1 cellular context compared by ENCODE assay signal in genomic region chr6:110561016-110561396, GRCh38.
TF ChIP-seq lines count a peak whose summit lies in the region.

No MANE protein-coding gene starts in this region.

TF ChIP-seq in HepG2, 621 proteins besides CTCF, POLR2A, EP300 and RAD21 (continued from another document):
- TF ChIP-seq, protein P1, sequence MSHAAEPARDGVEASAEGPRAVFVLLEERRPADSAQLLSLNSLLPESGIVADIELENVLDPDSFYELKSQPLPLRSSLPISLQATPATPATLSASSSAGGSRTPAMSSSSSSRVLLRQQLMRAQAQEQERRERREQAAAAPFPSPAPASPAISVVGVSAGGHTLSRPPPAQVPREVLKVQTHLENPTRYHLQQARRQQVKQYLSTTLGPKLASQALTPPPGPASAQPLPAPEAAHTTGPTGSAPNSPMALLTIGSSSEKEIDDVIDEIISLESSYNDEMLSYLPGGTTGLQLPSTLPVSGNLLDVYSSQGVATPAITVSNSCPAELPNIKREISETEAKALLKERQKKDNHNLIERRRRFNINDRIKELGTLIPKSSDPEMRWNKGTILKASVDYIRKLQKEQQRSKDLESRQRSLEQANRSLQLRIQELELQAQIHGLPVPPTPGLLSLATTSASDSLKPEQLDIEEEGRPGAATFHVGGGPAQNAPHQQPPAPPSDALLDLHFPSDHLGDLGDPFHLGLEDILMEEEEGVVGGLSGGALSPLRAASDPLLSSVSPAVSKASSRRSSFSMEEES (CRISPR knock-in tag; IDR thresholded peaks at IDR 0.05): no peak
- no peak for TF ChIP-seq ARNT2 (CRISPR knock-in tag; IDR thresholded peaks at IDR 0.05; ENCODE audit: low read depth)
- no peak for TF ChIP-seq ZC3H4 (CRISPR knock-in tag; IDR thresholded peaks at IDR 0.05; ENCODE audit: borderline replicate concordance)
- TF ChIP-seq ZNF547 (CRISPR knock-in tag; IDR thresholded peaks at IDR 0.05): 0 out of 2 replicates have a peak, but pooled peaks have one; percentile 37
- 0 out of 2 replicates have a peak, but pooled peaks have one; percentile 1 for TF ChIP-seq ZMYM2 (CRISPR knock-in tag; IDR thresholded peaks at IDR 0.05)
- TF ChIP-seq RAD51 (IDR thresholded peaks at IDR 0.05; ENCODE audit: borderline replicate concordance): no peak
- 0 out of 2 replicates have a peak, but pooled peaks have one; percentile 52 for TF ChIP-seq NAIF1 (CRISPR knock-in tag; IDR thresholded peaks at IDR 0.05; ENCODE audit: borderline replicate concordance)
- no peak for TF ChIP-seq BORCS8-MEF2B (CRISPR knock-in tag; IDR thresholded peaks at IDR 0.05)
- TF ChIP-seq RCOR2 (CRISPR knock-in tag; IDR thresholded peaks at IDR 0.05): no peak
- peak; percentile 60 for TF ChIP-seq ZNF687 (CRISPR knock-in tag; IDR thresholded peaks at IDR 0.05)
- TF ChIP-seq GFI1 (CRISPR knock-in tag; IDR thresholded peaks at IDR 0.05; ENCODE audit: borderline replicate concordance): 0 out of 2 replicates have a peak, but pooled peaks have one; percentile 20
- TF ChIP-seq ATF6 (CRISPR knock-in tag; conservative IDR thresholded peaks at IDR 0.05): no peak
- no peak for TF ChIP-seq KDM2A (CRISPR knock-in tag; IDR thresholded peaks at IDR 0.05; ENCODE audit: borderline replicate concordance, low read depth)
- no peak for TF ChIP-seq SIX1 (CRISPR knock-in tag; IDR thresholded peaks at IDR 0.05; ENCODE audit: borderline replicate concordance)
- no peak for TF ChIP-seq ETS1 (CRISPR knock-in tag; IDR thresholded peaks at IDR 0.05)
- no peak for TF ChIP-seq AKAP8 (CRISPR knock-in tag; IDR thresholded peaks at IDR 0.05)
